8 cellular contexts compared by ENCODE assay signal in the genomic region with DNA sequence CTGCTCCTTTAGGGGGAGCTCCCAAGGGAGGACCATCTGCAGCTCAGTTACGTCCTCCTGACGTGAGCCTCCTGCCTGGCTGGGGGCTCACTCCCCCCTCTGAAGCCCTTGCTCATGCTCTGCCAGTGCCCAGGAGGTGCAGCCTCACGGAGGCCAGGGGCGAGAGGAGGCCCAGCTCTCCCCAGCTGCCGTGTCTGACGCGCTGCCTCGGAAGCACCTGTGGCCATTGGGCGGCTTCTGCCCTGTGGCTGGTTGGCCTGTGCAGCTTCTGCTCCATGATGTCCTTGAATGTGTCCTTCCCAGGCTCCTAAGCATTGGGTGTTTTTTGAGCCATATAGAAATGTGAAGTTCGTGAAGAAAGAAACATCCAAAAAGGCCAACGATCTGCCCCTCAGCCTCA.
"Had no signal": no experiment of that assay in that cellular context is flagged by ENCODE, and none has a peak within 500 bp of the region (broad histone marks: within the 10 kb centered on the region; RNA-seq: fewer than 3 reads in every experiment).

No MANE protein-coding gene starts in this region.

- H3K27me3 Mint-ChIP-seq: IgD-negative memory B cell had no signal

- FAIRE-seq: H1, H54, HepG2 had no signal

- DNase-seq: H9, HCEC 1CT had no signal

- H3K27ac Mint-ChIP-seq: GM23338, H9, IgD-negative memory B cell had no signal

- H3K27ac ChIP-seq: HL-60 had no signal

- ATAC-seq: GM23338, HepG2 had no signal

- H3K4me2 ChIP-seq: GM23338 had no signal

- H3K4me3 ChIP-seq: GM23338 had no signal

- H3K4me3 Mint-ChIP-seq: GM23338, H9, IgD-negative memory B cell had no signal

- H2AFZ ChIP-seq: GM23338 had no signal

- H3K4me1 Mint-ChIP-seq: GM23338, H9, IgD-negative memory B cell had no signal
